ENCODE assay signal across 29 cellular contexts in the genomic region with DNA sequence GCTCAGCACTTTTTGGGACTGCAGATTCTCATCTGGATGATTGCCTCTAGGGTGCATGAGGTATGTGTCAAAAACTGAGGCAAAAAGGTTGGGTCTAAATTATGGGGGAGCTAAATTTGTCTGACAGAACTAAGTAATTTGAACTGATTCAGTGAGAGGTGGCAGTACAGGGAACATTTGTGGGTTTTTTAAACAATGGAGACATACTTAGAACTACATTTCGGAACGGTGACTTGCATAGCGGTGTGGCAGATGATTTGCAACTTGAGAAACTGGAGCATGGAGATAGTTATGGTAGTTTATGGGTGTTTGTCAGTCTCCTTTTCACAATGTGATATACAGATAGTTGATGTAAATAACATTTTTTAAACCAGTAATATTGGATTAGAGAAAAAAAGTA.
"Had no signal": no experiment of that assay in that cellular context is flagged by ENCODE, and none has a peak within 500 bp of the region (broad histone marks: within the 10 kb centered on the region; RNA-seq: fewer than 3 reads in every experiment).

No MANE protein-coding gene starts in this region.

- FAIRE-seq: colon had no signal

- H3K36me3 ChIP-seq: breast epithelium, esophagus muscularis mucosa, gastrocnemius medialis, neutrophil, ovary, sigmoid colon, tibial nerve had no signal

- H3K4me3 ChIP-seq: breast epithelium, esophagus muscularis mucosa, gastrocnemius medialis, ovary, sigmoid colon, smooth muscle cell, tibial nerve had no signal

- H3K4me1 ChIP-seq: breast epithelium had no signal

- ATAC-seq: activated CD4-positive, alpha-beta T cell treated with anti-CD3 and anti-CD28 coated beads for 36 hours; gastrocnemius medialis; left ventricle myocardium superior had no signal

- H3K27me3 ChIP-seq: breast epithelium, esophagus muscularis mucosa, gastrocnemius medialis, ovary, sigmoid colon, tibial nerve had no signal

- DNase-seq: activated CD4-positive, alpha-beta T cell treated with anti-CD3 and anti-CD28 coated beads for 36 hours; activated CD4-positive, alpha-beta T cell treated with anti-CD3 and anti-CD28 coated beads, Interleukin-2, amount 50 U/mL, for 4 hours; activated CD4-positive, CD25-positive, alpha-beta regulatory T cell; activated CD8-positive, alpha-beta memory T cell treated with anti-CD3 and anti-CD28 coated beads for 24 hours; activated CD8-positive, alpha-beta memory T cell treated with anti-CD3 and anti-CD28 coated beads, Interleukin-2, amount 50 U/mL, for 4 hours; activated effector memory CD4-positive, alpha-beta T cell treated with anti-CD3 and anti-CD28 coated beads, Interleukin-2, amount 50 U/mL, for 16 hours; activated naive CD4-positive, alpha-beta T cell treated with anti-CD3 and anti-CD28 coated beads, Interleukin-2, amount 50 U/mL, for 16 hours; activated T-cell treated with anti-CD3 and anti-CD28 coated beads, Interleukin-2, amount 50 U/mL, for 1 hour; amniotic stem cell; central memory CD4-positive, alpha-beta T cell; dermis blood vessel endothelial cell; effector CD4-positive, alpha-beta T cell; gastrocnemius medialis; glutamatergic neuron; islet precursor cell; left ventricle myocardium superior; naive B cell; nephron progenitor cell; ovary; sigmoid colon; stimulated activated CD4-positive, alpha-beta T cell treated with anti-CD3 and anti-CD28 coated beads, Interleukin-1b, Interleukin-23, amount 100 ng/mL, for 48 hours; stimulated activated naive CD4-positive, alpha-beta T cell; T-helper 1 cell had no signal

- H3K4me2 ChIP-seq: smooth muscle cell had no signal

- H3K27ac ChIP-seq: breast epithelium, esophagus muscularis mucosa, gastrocnemius medialis, neutrophil, ovary, sigmoid colon, tibial nerve had no signal

- H3K9me3 ChIP-seq: breast epithelium, esophagus muscularis mucosa, gastrocnemius medialis, neutrophil, ovary, sigmoid colon, tibial nerve had no signal
